Comparison of ENCODE assay signal across 16 cellular contexts in genomic region chr5:101393795-101394450, GRCh38.
"Had no signal": no experiment of that assay in that cellular context is flagged by ENCODE, and none has a peak within 500 bp of the region (broad histone marks: within the 10 kb centered on the region; RNA-seq: fewer than 3 reads in every experiment).

No MANE protein-coding gene starts in this region.

- H3K79me2 ChIP-seq: parathyroid adenoma had no signal

- H2AFZ ChIP-seq: parathyroid adenoma had no signal

- H3K4me3 ChIP-seq: cardiac muscle cell, gastrocnemius medialis, heart left ventricle, lower lobe of right lung, tibial artery, uterus had no signal

- H3K9ac ChIP-seq: parathyroid adenoma had no signal

- ATAC-seq: esophagus mucosa; gastrocnemius medialis; heart left ventricle; left colon; lower lobe of right lung; stimulated activated naive B cell treated with anti-CD40 and anti-IgM and Interleukin-4, amounts not matched to agents 10 μg/mL and 1 μg/mL and 100 μg/mL, for 72 hours had no signal

- H3K36me3 ChIP-seq: cardiac muscle cell, gastrocnemius medialis, heart left ventricle, lower lobe of right lung, tibial artery, uterus had no signal

- H3K27me3 ChIP-seq: cardiac muscle cell, gastrocnemius medialis, heart left ventricle, tibial artery, uterus had no signal

- H3K9me3 ChIP-seq: gastrocnemius medialis, heart left ventricle, lower lobe of right lung, tibial artery, uterus had no signal

- H3K4me1 ChIP-seq: gastrocnemius medialis, heart left ventricle, lower lobe of right lung, parathyroid adenoma, tibial artery, uterus had no signal

- H3K27ac ChIP-seq: cardiac muscle cell, gastrocnemius medialis, heart left ventricle, lower lobe of right lung, parathyroid adenoma, tibial artery, uterus, VCaP had no signal

- DNase-seq: activated CD4-positive, alpha-beta T cell treated with anti-CD3 and anti-CD28 coated beads for 1 hour; activated CD4-positive, alpha-beta T cell treated with anti-CD3 and anti-CD28 coated beads, Interleukin-2, amount 50 U/mL, for 4 hours; activated naive CD4-positive, alpha-beta T cell treated with Interleukin-2 at 50 U/mL for 16 hours; activated T-cell treated with anti-CD3 and anti-CD28 coated beads for 4 hours; gastrocnemius medialis; heart left ventricle; left colon; lower lobe of right lung; stimulated activated CD4-positive, alpha-beta T cell treated with anti-CD3 and anti-CD28 coated beads, Interleukin-4, amount 100 ng/mL, for 1 hour; stimulated activated naive B cell treated with anti-CD40 and anti-IgM and Interleukin-4, amounts not matched to agents 10 μg/mL and 1 μg/mL and 100 μg/mL, for 72 hours; tibial artery; uterus had no signal
